In the genomic region with DNA sequence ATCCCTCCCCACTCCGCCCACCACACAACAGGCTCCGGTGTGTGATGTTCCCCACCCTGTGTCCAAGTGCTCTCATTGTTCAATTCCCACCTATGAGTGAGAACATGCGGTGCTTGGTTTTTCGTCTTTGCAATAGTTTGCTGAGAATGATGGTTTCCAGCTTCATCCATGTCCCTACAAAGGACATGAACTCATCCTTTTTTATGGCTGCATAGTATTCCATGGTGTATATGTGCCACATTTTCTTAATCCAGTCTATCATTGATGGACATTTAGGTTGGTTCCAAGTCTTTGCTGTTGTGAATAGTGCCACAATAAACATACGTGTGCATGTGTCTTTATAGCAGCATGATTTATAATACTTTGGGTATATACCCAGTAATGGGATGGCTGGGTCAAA, we compare ENCODE assay signal across 4 cellular contexts.
A peak's percentile ranks its signal among the peaks of the same experiment; 100 is the strongest.
DNase-seq lines count a peak whose midpoint lies in the region; ATAC-seq, FAIRE-seq and TF ChIP-seq lines count a peak whose summit lies in the region.
"Not testable (repeated sequence)": the region's sequence is repeated elsewhere in the genome, so short reads cannot be mapped to it uniquely, and the experiment has no call there.

No MANE protein-coding gene starts in this region.

- H3K9me3 Mint-ChIP-seq in activated CD8-positive, alpha-beta memory T cell treated with anti-CD3 and anti-CD28 coated beads, Interleukin-2, amount 10 ng/mL, durations not matched to agents 7 days and 5 days (ENCODE audit: low read depth): not testable (repeated sequence)

- not testable (repeated sequence) for H3K4me3 Mint-ChIP-seq in activated CD8-positive, alpha-beta memory T cell treated with anti-CD3 and anti-CD28 coated beads, Interleukin-2, amount 10 ng/mL, durations not matched to agents 7 days and 5 days

- not testable (repeated sequence) for H3K9ac ChIP-seq in K562 (ENCODE audit: insufficient read depth in 1 of 2, low read depth in 2 of 2, low read length in 2 of 2)

- FAIRE-seq in K562 (lab: Jason Lieb, UNC): not testable (repeated sequence)

- CTCF ChIA-PET in HEK293 (lab: Yijun Ruan, JAX); activated CD8-positive, alpha-beta memory T cell treated with anti-CD3 and anti-CD28 coated beads, Interleukin-2, amount 10 ng/mL, durations not matched to agents 7 days and 5 days (lab: Charles Lee); K562 (lab: Yijun Ruan, JAX; ENCODE audit: low intra/inter-chr PET ratio): not testable (repeated sequence)

- H3K36me3 Mint-ChIP-seq in activated CD8-positive, alpha-beta memory T cell treated with anti-CD3 and anti-CD28 coated beads, Interleukin-2, amount 10 ng/mL, durations not matched to agents 7 days and 5 days: not testable (repeated sequence)

- H3K4me2 ChIP-seq in K562 (ENCODE audit: insufficient read depth, low read length): not testable (repeated sequence)

- H3K4me1 ChIP-seq in HEK293 (ENCODE audit: control insufficient read depth, insufficient read depth, low read length); K562 (replicated peaks in 1 of 2; ENCODE audit: control insufficient read depth in 2 of 2, insufficient read depth in 2 of 2, low read length in 2 of 2): not testable (repeated sequence)

- intact Hi-C loops in K562 (cut with micrococcal nuclease): not testable (repeated sequence)

- not testable (repeated sequence) for TF ChIP-seq EP300 in K562 (IDR thresholded peaks at IDR 0.05; ENCODE audit: low read length)

- not testable (repeated sequence) for H3K27ac Mint-ChIP-seq in activated CD8-positive, alpha-beta memory T cell treated with anti-CD3 and anti-CD28 coated beads, Interleukin-2, amount 10 ng/mL, durations not matched to agents 7 days and 5 days

- not testable (repeated sequence) for TF ChIP-seq POLR2A in K562 (conservative IDR thresholded peaks at IDR 0.05)

- not testable (repeated sequence) for H3K4me1 Mint-ChIP-seq in activated CD8-positive, alpha-beta memory T cell treated with anti-CD3 and anti-CD28 coated beads, Interleukin-2, amount 10 ng/mL, durations not matched to agents 7 days and 5 days

- in situ Hi-C loops in K562 (cut with MboI): not testable (repeated sequence)

- BruUV-seq in K562 (replicated peaks; lab: Mats Ljungman, UMichigan): not testable (repeated sequence)

- not testable (repeated sequence) for H3K4me3 ChIP-seq in HEK293 (ENCODE audit: low read depth, low read length); K562

- not testable (repeated sequence) for H4K20me1 ChIP-seq in K562 (replicated peaks; ENCODE audit: control insufficient read depth, insufficient read depth, low read length)

- ATAC-seq in activated CD8-positive, alpha-beta memory T cell treated with anti-CD3 and anti-CD28 coated beads, Interleukin-2, amount 10 ng/mL, durations not matched to agents 7 days and 5 days; K562: not testable (repeated sequence)

- H3K9me1 ChIP-seq in K562 (ENCODE audit: control insufficient read depth, insufficient read depth, low read length): not testable (repeated sequence)

- not testable (repeated sequence) for H3K79me2 ChIP-seq in K562 (ENCODE audit: control insufficient read depth, insufficient read depth, low read length)

- not testable (repeated sequence) for H3K27ac ChIP-seq in HEK293 (ENCODE audit: extremely low read depth, low read depth, low read length); K562 (ENCODE audit: extremely low read depth, low read depth, low read length)

- H3K27me3 Mint-ChIP-seq in activated CD8-positive, alpha-beta memory T cell treated with anti-CD3 and anti-CD28 coated beads, Interleukin-2, amount 10 ng/mL, durations not matched to agents 7 days and 5 days: peaks cover 18% of the 10 kb centered on the region

- TF ChIP-seq CTCF in HEK293 (tag by site-specific recombination; IDR thresholded peaks at IDR 0.05); K562 (IDR thresholded peaks at IDR 0.05 in 2 of 3, conservative IDR thresholded peaks at IDR 0.05 in 1 of 3; ENCODE audit: insufficient read depth in 2 of 3, low read depth in 1 of 3, low read length in 3 of 3): not testable (repeated sequence)

- not testable (repeated sequence) for H3K9me3 ChIP-seq in HEK293 (ENCODE audit: control insufficient read depth, insufficient read depth, low read depth, low read length); K562 (replicated peaks; ENCODE audit: control insufficient read depth, insufficient read depth, low read depth, low read length)

- H2AFZ ChIP-seq in K562 (ENCODE audit: low read depth, low read length): not testable (repeated sequence)

- not testable (repeated sequence) for H3K36me3 ChIP-seq in HEK293 (ENCODE audit: control insufficient read depth in 2 of 2, insufficient read depth in 1 of 2, low read length in 2 of 2); K562 (ENCODE audit: control insufficient read depth, insufficient read depth, low read length)

- DNase-seq in activated CD8-positive, alpha-beta memory T cell treated with anti-CD3 and anti-CD28 coated beads, Interleukin-2, amount 10 ng/mL, durations not matched to agents 7 days and 5 days: peak; percentile 12
- not testable (repeated sequence) for DNase-seq in K562 (ENCODE audit: extremely low read depth in 1 of 4, low spot score in 3 of 4)
- DNase-seq in ureter (ENCODE audit: low spot score): peak; percentile 10

- WGBS in K562 (ENCODE audit: insufficient coverage, low coverage, missing lambda C conversion rate): 31% methylated on average over 5 of the region's 5 CpGs

- not testable (repeated sequence) for TF ChIP-seq RAD21 in K562 (CRISPR knock-in tag; conservative IDR thresholded peaks at IDR 0.05 in 1 of 2, IDR thresholded peaks at IDR 0.05 in 1 of 2)

- peaks cover 4 to 15% of the 10 kb centered on the region in 2 experiments; a peak in 4 of 5 replicates for H3K27me3 ChIP-seq in K562 (ENCODE audit: control insufficient read depth in 2 of 2, insufficient read depth in 2 of 2, low read length in 2 of 2)

- POLR2A ChIA-PET in HEK293 (lab: Yijun Ruan, JAX); K562 (lab: Yijun Ruan, JAX): not testable (repeated sequence)

TF ChIP-seq in HEK293, 187 proteins besides CTCF, POLR2A, EP300 and RAD21:
- TF ChIP-seq ZNF146 (tag by site-specific recombination; IDR thresholded peaks at IDR 0.05): peak; percentile 97

TF ChIP-seq in K562, 482 proteins besides CTCF, POLR2A, EP300 and RAD21:
- peak; percentile 49; the same call in 1 of the 2 replicates for TF ChIP-seq BCOR (IDR thresholded peaks at IDR 0.05)
- peak; percentile 5 for TF ChIP-seq ZNF146 (CRISPR knock-in tag; IDR thresholded peaks at IDR 0.05; ENCODE audit: unreplicated experiment)
